Comparison of ENCODE assay signal across 29 cellular contexts in genomic region chr1:70633004-70633403, GRCh38.
"Had no signal": no experiment of that assay in that cellular context is flagged by ENCODE, and none has a peak within 500 bp of the region (broad histone marks: within the 10 kb centered on the region; RNA-seq: fewer than 3 reads in every experiment).

No MANE protein-coding gene starts in this region.

- DNase-seq: activated CD4-positive, alpha-beta memory T cell treated with anti-CD3 and anti-CD28 coated beads for 36 hours; activated CD4-positive, alpha-beta T cell treated with anti-CD3 and anti-CD28 coated beads, Interleukin-2, amount 10 ng/mL, durations not matched to agents 24 days and 14 days; activated CD4-positive, CD25-positive, alpha-beta regulatory T cell treated with anti-CD3 and anti-CD28 coated beads, Interleukin-2, amount 50 U/mL, for 72 hours; activated CD8-positive, alpha-beta memory T cell treated with anti-CD3 and anti-CD28 coated beads, Interleukin-2, amount 50 U/mL, for 4 hours; activated effector memory CD4-positive, alpha-beta T cell treated with anti-CD3 and anti-CD28 coated beads, Interleukin-2, amount 50 U/mL, for 16 hours; activated naive CD4-positive, alpha-beta T cell treated with anti-CD3 and anti-CD28 coated beads for 36 hours; activated naive CD8-positive, alpha-beta T cell treated with anti-CD3 and anti-CD28 coated beads for 36 hours; activated T-cell treated with anti-CD3 and anti-CD28 coated beads, Interleukin-2, amount 50 U/mL, for 1 hour; adrenal gland; aorta; body of pancreas; dorsolateral prefrontal cortex; effector memory CD4-positive, alpha-beta T cell; foreskin fibroblast; mesendoderm; natural killer cell; occipital lobe; right cardiac atrium; stimulated activated CD4-positive, alpha-beta T cell treated with anti-CD3 and anti-CD28 coated beads, Interleukin-2, amount 100 ng/mL, for 48 hours; stimulated activated naive CD8-positive, alpha-beta T cell treated with anti-CD3 and anti-CD28 coated beads, Interleukin-15, Interleukin-2, amounts not matched to agents 100 U/mL and 50 U/mL, for 24 hours; T-helper 9 cell; testis; transverse colon had no signal

- H3K4me3 ChIP-seq: adrenal gland, body of pancreas, cardiac muscle cell, coronary artery, dorsolateral prefrontal cortex, heart right ventricle, lung, neural progenitor cell, testis, transverse colon had no signal

- H3K27me3 ChIP-seq: adrenal gland, body of pancreas, dorsolateral prefrontal cortex, heart right ventricle, neural progenitor cell, testis, transverse colon had no signal

- H3K4me1 ChIP-seq: adrenal gland, body of pancreas, heart right ventricle, neural progenitor cell, parathyroid adenoma, testis, transverse colon had no signal

- H3K9me3 ChIP-seq: body of pancreas, heart right ventricle, testis, transverse colon had no signal

- ATAC-seq: body of pancreas; natural killer cell; stimulated activated naive CD8-positive, alpha-beta T cell treated with anti-CD3 and anti-CD28 coated beads, Interleukin-15, Interleukin-2, amounts not matched to agents 100 U/mL and 50 U/mL, for 24 hours had no signal

- H3K27ac ChIP-seq: adrenal gland, body of pancreas, cardiac muscle cell, coronary artery, dorsolateral prefrontal cortex, heart right ventricle, neural progenitor cell, parathyroid adenoma, testis, transverse colon had no signal

- H3K36me3 ChIP-seq: adrenal gland, cardiac muscle cell, heart right ventricle, neural progenitor cell, transverse colon had no signal

- H3K9ac ChIP-seq: neural progenitor cell, parathyroid adenoma had no signal
